In genomic region chr20:9015232-9015983, GRCh38 we compare ENCODE assay signal across 2 cellular contexts. TPM values are rescaled to one million over a fixed set of nuclear protein-coding genes. Genes with fewer than 3 reads are reported as not detected.
"Had no signal": no experiment of that assay in that cellular context is flagged by ENCODE, and none has a peak within 500 bp of the region (broad histone marks: within the 10 kb centered on the region; RNA-seq: fewer than 3 reads in every experiment).

No MANE protein-coding gene starts in this region.

RNA-seq across cellular contexts. Expression of gene PLCB4, which starts 53.5 kb away (rescaled TPM):
- total RNA-seq: activated CD8-positive, alpha-beta T cell treated with anti-CD3 and anti-CD28 coated beads, Interleukin-2, amount 10 ng/mL, durations not matched to agents 7 days and 5 days; activated T-helper 1 cell treated with anti-CD3 and anti-CD28 coated beads, Interleukin-12 subunit alpha, Interleukin-12 subunit beta, Interleukin-2, Interleukin-4 antibody, amounts not matched to agents 30 ng/mL and 10 ng/mL and 1 ng/mL, durations not matched to agents 14 hours and 24 hours and 36 hours had no signal
